ENCODE assay signal across 9 cellular contexts in genomic region chr1:151156515-151156819, GRCh38. TPM values are rescaled to one million over a fixed set of nuclear protein-coding genes. Genes with fewer than 3 reads are reported as not detected.
A peak's percentile ranks its signal among the peaks of the same experiment; 100 is the strongest.
DNase-seq lines count a peak whose midpoint lies in the region; ATAC-seq and TF ChIP-seq lines count a peak whose summit lies in the region.
"Had no signal": no experiment of that assay in that cellular context is flagged by ENCODE, and none has a peak within 500 bp of the region (broad histone marks: within the 10 kb centered on the region; RNA-seq: fewer than 3 reads in every experiment).

TNFAIP8L2 (plus strand) TSS chr1:151156649; CDS start chr1:151158698, 2,049 bp downstream.

- no peak for TF ChIP-seq EP300 in sigmoid colon (IDR thresholded peaks at IDR 0.05)

- no peak for TF ChIP-seq POLR2A in sigmoid colon (IDR thresholded peaks at IDR 0.05)

- TF ChIP-seq CTCF in sigmoid colon (IDR thresholded peaks at IDR 0.05): no peak

- no peaks in the 10 kb centered on the region for H3K27me3 ChIP-seq in sigmoid colon

- peak; percentile 38 for DNase-seq in activated CD4-positive, CD25-positive, alpha-beta regulatory T cell treated with anti-CD3 and anti-CD28 coated beads, Interleukin-2, amount 50 U/mL, for 16 hours (ENCODE audit: low read depth, low spot score)
- DNase-seq in effector CD4-positive, alpha-beta T cell: peak; percentile 64
- DNase-seq in sigmoid colon (peak; percentile 75), SHP77 treated with DMSO at 0.1 percent for 48 hours (lab: John Stamatoyannopoulos, UW) (no peak), NCI-H1436 treated with DMSO at 0.1 percent for 48 hours (lab: John Stamatoyannopoulos, UW) (no peak)

- H3K4me1 ChIP-seq in sigmoid colon: peaks cover 0 to 11% (median 0%) of the 10 kb centered on the region in 4 donors

- H3K9me3 ChIP-seq in sigmoid colon: no peaks in the 10 kb centered on the region

- H3K4me3 ChIP-seq in sigmoid colon: peak within 1 kb of the TSS in 2 of 4 donors; percentile 11 to 29

- ATAC-seq in GM19324 (IDR thresholded peaks at IDR 0.05; ENCODE audit: low FRiP score, unreplicated experiment) (peak; percentile 71), HG03378 (IDR thresholded peaks at IDR 0.05; ENCODE audit: unreplicated experiment) (peak; percentile 44), HG03442 (IDR thresholded peaks at IDR 0.05; ENCODE audit: unreplicated experiment) (no peak)

- 34% methylated on average over 4 of the region's 4 CpGs for WGBS in sigmoid colon, 2 donors

- peaks cover 4 to 50% (median 18%) of the 10 kb centered on the region in 4 donors for H3K36me3 ChIP-seq in sigmoid colon

- intact Hi-C loops in sigmoid colon (cut with DNase I): loop anchor here (1.0 to 5.0 kb wide), 2 partner anchors 56 to 134 kb away; no protein-coding TSS in a partner anchor

- peak within 1 kb of the TSS in 2 of 4 donors; percentile 12 to 40 for H3K27ac ChIP-seq in sigmoid colon

RNA-seq across cellular contexts. Expression of gene TNFAIP8L2, which starts in this region (rescaled TPM):
- 1 to 10 TPM; 1.9 to 9.5 (median 7.5) TPM for total RNA-seq in sigmoid colon
- polyA plus RNA-seq in sigmoid colon: 10 to 100 TPM; 11.4 to 12.7 (median 12.6) TPM
- polyA plus RNA-seq: neural cell had no signal

Comparison
In these comparisons a context has a peak if more than half of its experiments do, and no peak if none do; other contexts are left out.
1. DNase-seq: peak in activated CD4-positive, CD25-positive, alpha-beta regulatory T cell treated with anti-CD3 and anti-CD28 coated beads, Interleukin-2, amount 50 U/mL, for 16 hours (single experiment), effector CD4-positive, alpha-beta T cell (single experiment) and sigmoid colon (single experiment); none in SHP77 treated with DMSO at 0.1 percent for 48 hours (single experiment) and NCI-H1436 treated with DMSO at 0.1 percent for 48 hours (single experiment).